In the genomic region with DNA sequence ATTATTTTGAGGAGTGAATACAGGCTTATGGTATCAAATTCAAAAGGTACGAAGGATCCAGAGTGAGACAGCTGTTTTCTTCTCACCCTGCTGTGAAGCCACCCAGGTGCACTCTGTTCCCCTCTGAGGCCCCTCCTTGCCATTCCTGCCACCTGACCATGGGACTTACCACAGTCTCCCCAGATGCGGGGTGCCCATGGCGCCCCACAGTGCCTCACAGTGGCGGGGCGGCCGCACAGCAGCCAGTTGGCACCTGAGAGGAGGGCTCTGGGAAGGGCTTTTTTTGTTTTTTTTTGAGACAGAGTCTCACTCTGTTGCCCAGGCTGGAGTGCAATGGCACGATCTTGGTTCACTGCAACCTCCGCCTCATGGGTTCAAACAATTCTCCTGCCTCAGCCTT, we compare ENCODE assay signal across 13 cellular contexts.
DNase-seq lines count a peak whose midpoint lies in the region; ATAC-seq and TF ChIP-seq lines count a peak whose summit lies in the region.
"Had no signal": no experiment of that assay in that cellular context is flagged by ENCODE, and none has a peak within 500 bp of the region (broad histone marks: within the 10 kb centered on the region; RNA-seq: fewer than 3 reads in every experiment).

No MANE protein-coding gene starts in this region.

- no peak overlapping the region for H2BK120ac ChIP-seq in mesenchymal stem cell (ENCODE audit: low read depth, low read length)

- H3K18ac ChIP-seq in mesenchymal stem cell (ENCODE audit: low read depth in 1 of 2, low read length in 2 of 2): no peak overlapping the region

- H3K4me3 ChIP-seq in mesenchymal stem cell (ENCODE audit: insufficient read depth in 1 of 2, low read depth in 1 of 2, low read length in 2 of 2): no peak overlapping the region
- H3K4me3 ChIP-seq: spleen, upper lobe of right lung had no signal

- H3K9me3 ChIP-seq in mesenchymal stem cell (ENCODE audit: control insufficient read depth, low read length): no peaks in the 10 kb centered on the region
- H3K9me3 ChIP-seq: spleen, upper lobe of right lung had no signal

- peaks cover 4% of the 10 kb centered on the region for H3K27me3 ChIP-seq in foreskin keratinocyte
- peaks cover 38 to 54% of the 10 kb centered on the region in 2 experiments for H3K27me3 ChIP-seq in mesenchymal stem cell (ENCODE audit: control insufficient read depth in 1 of 2, insufficient read depth in 1 of 2, low read length in 2 of 2)
- H3K27me3 ChIP-seq: upper lobe of right lung had no signal

- 82% methylated on average over 8 of the region's 8 CpGs for WGBS in mesenchymal stem cell

- H3K9ac ChIP-seq in mesenchymal stem cell (ENCODE audit: low read length): no peak overlapping the region

- no peak overlapping the region for H2BK15ac ChIP-seq in mesenchymal stem cell (ENCODE audit: low read depth, poor library complexity, severe bottlenecking)

- H3K27ac ChIP-seq in foreskin keratinocyte (no peak overlapping the region), mesenchymal stem cell (ENCODE audit: low read length, poor library complexity, severe bottlenecking) (no peak overlapping the region)
- H3K27ac ChIP-seq: spleen, upper lobe of right lung had no signal

- ATAC-seq in foreskin keratinocyte (no peak), GM18861 (IDR thresholded peaks at IDR 0.05; ENCODE audit: unreplicated experiment) (no peak), HG03521 (IDR thresholded peaks at IDR 0.05; ENCODE audit: unreplicated experiment) (no peak)
- ATAC-seq: upper lobe of right lung had no signal

- no peak overlapping the region for H2AFZ ChIP-seq in mesenchymal stem cell (ENCODE audit: low read depth, low read length)

- H3K4me2 ChIP-seq in mesenchymal stem cell (ENCODE audit: low read length, poor library complexity, severe bottlenecking): no peak overlapping the region

- DNase-seq in DMS53 (lab: John Stamatoyannopoulos, UW) (peak; percentile 28), DMS53 treated with DMSO at 0.1 percent for 48 hours (lab: John Stamatoyannopoulos, UW; ENCODE audit: unreplicated experiment) (no peak), NAMALWA (ENCODE audit: low spot score) (peak; percentile 59), foreskin keratinocyte (no peak), mesenchymal stem cell (no peak)
- DNase-seq: activated CD4-positive, CD25-positive, alpha-beta regulatory T cell treated with anti-CD3 and anti-CD28 coated beads, Interleukin-2, amount 50 U/mL, for 72 hours; erythroblast; KG1; upper lobe of right lung had no signal

- no peak overlapping the region for H3K23ac ChIP-seq in mesenchymal stem cell (ENCODE audit: low read length in 2 of 2)

- peaks cover 0 to 3% of the 10 kb centered on the region in 2 experiments for H3K36me3 ChIP-seq in mesenchymal stem cell (ENCODE audit: control insufficient read depth in 1 of 2, insufficient read depth in 2 of 2, low read depth in 1 of 2, low read length in 2 of 2)
- H3K36me3 ChIP-seq: spleen, upper lobe of right lung had no signal

- no peak overlapping the region for H2BK12ac ChIP-seq in mesenchymal stem cell (ENCODE audit: low read length in 2 of 2)

- no peaks in the 10 kb centered on the region for H3K79me1 ChIP-seq in mesenchymal stem cell (replicated peaks; ENCODE audit: low read length, poor library complexity, severe bottlenecking)

- H3K14ac ChIP-seq in mesenchymal stem cell (ENCODE audit: low read length in 2 of 2): no peak overlapping the region

- no peak overlapping the region for H4K8ac ChIP-seq in mesenchymal stem cell (ENCODE audit: low read length)

- H2BK5ac ChIP-seq in mesenchymal stem cell (ENCODE audit: low read depth, low read length, poor library complexity, severe bottlenecking): no peak overlapping the region

- no peaks in the 10 kb centered on the region for H3K4me1 ChIP-seq in foreskin keratinocyte
- H3K4me1 ChIP-seq in mesenchymal stem cell (ENCODE audit: control insufficient read depth, insufficient read depth, low read depth, low read length): peaks cover 2% of the 10 kb centered on the region
- H3K4me1 ChIP-seq: spleen, upper lobe of right lung had no signal

- H3K4ac ChIP-seq in mesenchymal stem cell (ENCODE audit: low read depth in 1 of 2, low read length in 2 of 2): no peak overlapping the region

- H2AK5ac ChIP-seq in mesenchymal stem cell (ENCODE audit: low read length, severe bottlenecking): no peak overlapping the region

- H4K91ac ChIP-seq in mesenchymal stem cell (ENCODE audit: low read length): no peak overlapping the region

- peak; percentile 59; the same call in 2 of the 3 replicates for TF ChIP-seq CTCF in GM12872 (IDR thresholded peaks at IDR 0.05; ENCODE audit: insufficient read depth, low read depth, low read length)
- TF ChIP-seq CTCF in foreskin keratinocyte (conservative IDR thresholded peaks at IDR 0.05): peak; percentile 30

Comparison
In these comparisons a context has a peak if more than half of its experiments do, and no peak if none do; other contexts are left out.
1. DNase-seq: peak in DMS53 (single experiment) and NAMALWA (single experiment); none in DMS53 treated with DMSO at 0.1 percent for 48 hours (single experiment), foreskin keratinocyte (0 of 2) and mesenchymal stem cell (single experiment).